8 cellular contexts compared by ENCODE assay signal in the genomic region with DNA sequence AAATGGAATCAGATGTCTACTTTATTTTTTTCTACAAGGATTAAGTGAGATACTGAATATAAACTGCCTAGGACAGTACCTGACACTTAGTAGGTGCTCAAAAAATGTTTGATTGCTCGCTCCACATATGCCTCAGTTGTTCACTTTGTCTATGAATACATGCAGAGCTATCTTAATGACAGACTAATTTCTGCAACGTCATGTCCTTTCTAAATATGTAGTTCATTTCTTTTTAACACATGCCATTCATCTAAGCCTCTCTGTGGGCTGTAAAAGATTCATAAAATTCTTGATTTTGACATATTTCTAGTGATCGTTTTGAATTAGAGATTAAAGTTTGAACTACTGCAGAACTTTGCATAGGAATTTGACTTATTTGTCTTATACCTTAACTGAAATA.
"Had no signal": no experiment of that assay in that cellular context is flagged by ENCODE, and none has a peak within 500 bp of the region (broad histone marks: within the 10 kb centered on the region; RNA-seq: fewer than 3 reads in every experiment).

No MANE protein-coding gene starts in this region.

- FAIRE-seq: G401.6, GM12878, GM12891, GM12892, GM18507, GM19239 had no signal

- DNase-seq: GDM1, GF-D8 had no signal

- H3K4me3 ChIP-seq: GM12878 had no signal

- ATAC-seq: GM12878 had no signal
